Comparison of ENCODE assay signal across 12 cellular contexts in the genomic region with DNA sequence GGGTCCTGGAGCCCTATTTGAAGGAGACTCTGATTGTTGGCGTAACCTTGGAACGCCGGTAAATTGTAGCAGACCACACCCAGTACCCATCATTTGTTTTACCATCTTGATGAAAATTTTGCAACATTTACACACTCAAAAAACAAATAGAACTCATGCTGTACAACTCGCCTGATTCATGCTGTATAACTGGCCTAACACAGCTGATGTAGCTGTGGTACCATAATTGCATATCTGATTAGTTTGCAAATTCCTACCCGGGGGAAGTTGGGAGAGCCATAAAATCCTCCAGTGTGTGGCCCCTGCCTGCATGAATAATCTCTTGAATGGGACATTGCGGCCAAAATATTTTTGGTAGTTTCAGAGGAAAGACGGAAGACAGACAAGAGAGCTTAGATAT. TPM values are rescaled to one million over a fixed set of nuclear protein-coding genes. Genes with fewer than 3 reads are reported as not detected.
"Had no signal": no experiment of that assay in that cellular context is flagged by ENCODE, and none has a peak within 500 bp of the region (broad histone marks: within the 10 kb centered on the region; RNA-seq: fewer than 3 reads in every experiment).

No MANE protein-coding gene starts in this region.

- FAIRE-seq: small intestine had no signal

- H3K27ac ChIP-seq: hepatocyte had no signal

- DNase-seq: activated CD4-positive, alpha-beta T cell treated with anti-CD3 and anti-CD28 coated beads for 1 hour; activated CD4-positive, alpha-beta T cell treated with anti-CD3 and anti-CD28 coated beads, Interleukin-2, amount 50 U/mL, for 48 hours; activated CD8-positive, alpha-beta memory T cell treated with anti-CD3 and anti-CD28 coated beads, Interleukin-2, amount 10 ng/mL, durations not matched to agents 7 days and 5 days; activated T-cell treated with anti-CD3 and anti-CD28 coated beads, Interleukin-2, amount 50 U/mL, for 48 hours; erythroblast; kidney glomerular epithelial cell; retina; small intestine; T-helper 9 cell had no signal

- ATAC-seq: activated CD8-positive, alpha-beta memory T cell treated with anti-CD3 and anti-CD28 coated beads, Interleukin-2, amount 10 ng/mL, durations not matched to agents 7 days and 5 days had no signal

- H3K27me3 ChIP-seq: hepatocyte had no signal

- H3K4me2 ChIP-seq: hepatocyte had no signal

- H3K4me3 ChIP-seq: hepatocyte had no signal

RNA-seq across cellular contexts. Expression of a gene that starts 9.7 kb away (rescaled TPM):
- total RNA-seq: liver, myocyte had no signal
- polyA plus RNA-seq: liver had no signal
